In the genomic region with DNA sequence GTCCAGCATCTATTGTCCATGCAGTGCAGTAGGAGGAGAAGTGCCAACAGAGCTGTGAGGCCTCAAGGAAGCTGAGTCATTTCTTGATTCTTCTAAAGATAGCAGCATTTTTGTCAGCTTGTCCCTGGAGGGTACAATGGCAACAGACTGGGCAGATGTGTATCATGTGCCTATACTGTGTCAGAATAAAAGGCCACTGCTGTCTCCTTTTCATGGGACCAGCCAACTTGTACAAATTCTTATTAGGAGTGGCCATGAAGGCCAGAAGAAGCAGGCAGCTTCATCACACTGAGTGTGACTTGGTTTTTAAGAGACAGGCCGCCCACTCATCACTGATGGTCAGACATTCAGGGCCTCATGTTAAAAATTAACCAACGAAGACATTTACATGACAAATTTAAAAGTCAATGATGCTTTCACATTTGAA, we compare ENCODE assay signal across 1 cellular context.
A peak's percentile ranks its signal among the peaks of the same experiment; 100 is the strongest.
TF ChIP-seq lines count a peak whose summit lies in the region.

No MANE protein-coding gene starts in this region.

TF ChIP-seq in GM12878, 131 proteins besides CTCF, POLR2A, EP300 and RAD21 (continued from another document):
- TF ChIP-seq, protein P1, sequence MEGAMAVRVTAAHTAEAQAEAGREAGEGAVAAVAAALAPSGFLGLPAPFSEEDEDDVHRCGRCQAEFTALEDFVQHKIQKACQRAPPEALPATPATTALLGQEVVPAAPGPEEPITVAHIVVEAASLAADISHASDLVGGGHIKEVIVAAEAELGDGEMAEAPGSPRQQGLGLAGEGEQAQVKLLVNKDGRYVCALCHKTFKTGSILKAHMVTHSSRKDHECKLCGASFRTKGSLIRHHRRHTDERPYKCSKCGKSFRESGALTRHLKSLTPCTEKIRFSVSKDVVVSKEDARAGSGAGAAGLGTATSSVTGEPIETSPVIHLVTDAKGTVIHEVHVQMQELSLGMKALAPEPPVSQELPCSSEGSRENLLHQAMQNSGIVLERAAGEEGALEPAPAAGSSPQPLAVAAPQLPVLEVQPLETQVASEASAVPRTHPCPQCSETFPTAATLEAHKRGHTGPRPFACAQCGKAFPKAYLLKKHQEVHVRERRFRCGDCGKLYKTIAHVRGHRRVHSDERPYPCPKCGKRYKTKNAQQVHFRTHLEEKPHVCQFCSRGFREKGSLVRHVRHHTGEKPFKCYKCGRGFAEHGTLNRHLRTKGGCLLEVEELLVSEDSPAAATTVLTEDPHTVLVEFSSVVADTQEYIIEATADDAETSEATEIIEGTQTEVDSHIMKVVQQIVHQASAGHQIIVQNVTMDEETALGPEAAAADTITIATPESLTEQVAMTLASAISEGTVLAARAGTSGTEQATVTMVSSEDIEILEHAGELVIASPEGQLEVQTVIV (IDR thresholded peaks at IDR 0.05; ENCODE audit: borderline replicate concordance, partially characterized antibody): no peak
- TF ChIP-seq MEF2A (IDR thresholded peaks at IDR 0.05; ENCODE audit: insufficient read depth, low read depth, low read length): 0 out of 2 replicates have a peak, but pooled peaks have one; percentile 50
- no peak for TF ChIP-seq TCF3 (IDR thresholded peaks at IDR 0.05; ENCODE audit: borderline replicate concordance, insufficient read depth, low read depth, low read length)
- peak; percentile 79; the same call in 1 of the 2 replicates for TF ChIP-seq IRF4 (IDR thresholded peaks at IDR 0.05; ENCODE audit: low read depth, low read length)
- TF ChIP-seq, protein P2, sequence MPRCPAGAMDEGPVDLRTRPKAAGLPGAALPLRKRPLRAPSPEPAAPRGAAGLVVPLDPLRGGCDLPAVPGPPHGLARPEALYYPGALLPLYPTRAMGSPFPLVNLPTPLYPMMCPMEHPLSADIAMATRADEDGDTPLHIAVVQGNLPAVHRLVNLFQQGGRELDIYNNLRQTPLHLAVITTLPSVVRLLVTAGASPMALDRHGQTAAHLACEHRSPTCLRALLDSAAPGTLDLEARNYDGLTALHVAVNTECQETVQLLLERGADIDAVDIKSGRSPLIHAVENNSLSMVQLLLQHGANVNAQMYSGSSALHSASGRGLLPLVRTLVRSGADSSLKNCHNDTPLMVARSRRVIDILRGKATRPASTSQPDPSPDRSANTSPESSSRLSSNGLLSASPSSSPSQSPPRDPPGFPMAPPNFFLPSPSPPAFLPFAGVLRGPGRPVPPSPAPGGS (IDR thresholded peaks at IDR 0.05; ENCODE audit: borderline replicate concordance, insufficient read depth, low read depth, low read length, poor library complexity, severe bottlenecking): no peak
- TF ChIP-seq SIN3A (IDR thresholded peaks at IDR 0.05; ENCODE audit: low read depth, low read length): no peak
- TF ChIP-seq TAF1 (IDR thresholded peaks at IDR 0.05; ENCODE audit: borderline replicate concordance, low read depth, low read length): no peak
- TF ChIP-seq, protein P3, sequence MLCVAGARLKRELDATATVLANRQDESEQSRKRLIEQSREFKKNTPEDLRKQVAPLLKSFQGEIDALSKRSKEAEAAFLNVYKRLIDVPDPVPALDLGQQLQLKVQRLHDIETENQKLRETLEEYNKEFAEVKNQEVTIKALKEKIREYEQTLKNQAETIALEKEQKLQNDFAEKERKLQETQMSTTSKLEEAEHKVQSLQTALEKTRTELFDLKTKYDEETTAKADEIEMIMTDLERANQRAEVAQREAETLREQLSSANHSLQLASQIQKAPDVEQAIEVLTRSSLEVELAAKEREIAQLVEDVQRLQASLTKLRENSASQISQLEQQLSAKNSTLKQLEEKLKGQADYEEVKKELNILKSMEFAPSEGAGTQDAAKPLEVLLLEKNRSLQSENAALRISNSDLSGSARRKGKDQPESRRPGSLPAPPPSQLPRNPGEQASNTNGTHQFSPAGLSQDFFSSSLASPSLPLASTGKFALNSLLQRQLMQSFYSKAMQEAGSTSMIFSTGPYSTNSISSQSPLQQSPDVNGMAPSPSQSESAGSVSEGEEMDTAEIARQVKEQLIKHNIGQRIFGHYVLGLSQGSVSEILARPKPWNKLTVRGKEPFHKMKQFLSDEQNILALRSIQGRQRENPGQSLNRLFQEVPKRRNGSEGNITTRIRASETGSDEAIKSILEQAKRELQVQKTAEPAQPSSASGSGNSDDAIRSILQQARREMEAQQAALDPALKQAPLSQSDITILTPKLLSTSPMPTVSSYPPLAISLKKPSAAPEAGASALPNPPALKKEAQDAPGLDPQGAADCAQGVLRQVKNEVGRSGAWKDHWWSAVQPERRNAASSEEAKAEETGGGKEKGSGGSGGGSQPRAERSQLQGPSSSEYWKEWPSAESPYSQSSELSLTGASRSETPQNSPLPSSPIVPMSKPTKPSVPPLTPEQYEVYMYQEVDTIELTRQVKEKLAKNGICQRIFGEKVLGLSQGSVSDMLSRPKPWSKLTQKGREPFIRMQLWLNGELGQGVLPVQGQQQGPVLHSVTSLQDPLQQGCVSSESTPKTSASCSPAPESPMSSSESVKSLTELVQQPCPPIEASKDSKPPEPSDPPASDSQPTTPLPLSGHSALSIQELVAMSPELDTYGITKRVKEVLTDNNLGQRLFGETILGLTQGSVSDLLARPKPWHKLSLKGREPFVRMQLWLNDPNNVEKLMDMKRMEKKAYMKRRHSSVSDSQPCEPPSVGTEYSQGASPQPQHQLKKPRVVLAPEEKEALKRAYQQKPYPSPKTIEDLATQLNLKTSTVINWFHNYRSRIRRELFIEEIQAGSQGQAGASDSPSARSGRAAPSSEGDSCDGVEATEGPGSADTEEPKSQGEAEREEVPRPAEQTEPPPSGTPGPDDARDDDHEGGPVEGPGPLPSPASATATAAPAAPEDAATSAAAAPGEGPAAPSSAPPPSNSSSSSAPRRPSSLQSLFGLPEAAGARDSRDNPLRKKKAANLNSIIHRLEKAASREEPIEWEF (IDR thresholded peaks at IDR 0.05; ENCODE audit: insufficient replicate concordance, low read depth, low read length): no peak
- TF ChIP-seq PAX8 (IDR thresholded peaks at IDR 0.05): no peak
TF ChIP-seq in GM12878: peak in this region for 27.
